Comparison of ENCODE assay signal across 8 cellular contexts in genomic region chr11:10735532-10736465, GRCh38. TPM values are rescaled to one million over a fixed set of nuclear protein-coding genes. Genes with fewer than 3 reads are reported as not detected.
DNase-seq lines count a peak whose midpoint lies in the region; ATAC-seq and TF ChIP-seq lines count a peak whose summit lies in the region.

No MANE protein-coding gene starts in this region.

- no peaks in the 10 kb centered on the region for H3K27me3 ChIP-seq in CD4-positive, CD25-positive, alpha-beta regulatory T cell (ENCODE audit: control insufficient read depth, insufficient read depth, low read length)
- H3K27me3 ChIP-seq in dorsolateral prefrontal cortex: no peaks in the 10 kb centered on the region
- no peaks in the 10 kb centered on the region for H3K27me3 ChIP-seq in right lobe of liver

- peak; percentile 98 for ATAC-seq in CD4-positive, CD25-positive, alpha-beta regulatory T cell (ENCODE audit: low read depth in 2 of 2)
- ATAC-seq in GM19455 (IDR thresholded peaks at IDR 0.05; ENCODE audit: unreplicated experiment): peak; percentile 98
- peak; percentile 99 for ATAC-seq in HG03571 (IDR thresholded peaks at IDR 0.05; ENCODE audit: unreplicated experiment)
- peak; percentile 99 to 100 (median 100) for ATAC-seq in right lobe of liver

- peaks cover 5% of the 10 kb centered on the region for H3K4me1 ChIP-seq in CD4-positive, CD25-positive, alpha-beta regulatory T cell (ENCODE audit: control insufficient read depth, insufficient read depth, low read length, poor library complexity, severe bottlenecking)
- no peaks in the 10 kb centered on the region for H3K4me1 ChIP-seq in right lobe of liver

- H3K9me3 Mint-ChIP-seq in CD4-positive, CD25-positive, alpha-beta regulatory T cell: no peaks in the 10 kb centered on the region

- H3K9me3 ChIP-seq in CD4-positive, CD25-positive, alpha-beta regulatory T cell (ENCODE audit: control insufficient read depth in 2 of 2, low read length in 2 of 2): no peaks in the 10 kb centered on the region
- H3K9me3 ChIP-seq in right lobe of liver: no peaks in the 10 kb centered on the region

- H3K4me3 ChIP-seq in CD4-positive, CD25-positive, alpha-beta regulatory T cell (ENCODE audit: low read depth, low read length): peak overlapping the region; percentile 48
- peak overlapping the region in 55 of 59 donors; percentile 2 to 60 (median 37) for H3K4me3 ChIP-seq in dorsolateral prefrontal cortex
- H3K4me3 ChIP-seq in right lobe of liver: peak overlapping the region in 1 of 3 donors; percentile 9

- intact Hi-C loops in dorsolateral prefrontal cortex (cut with DNase I): loop anchor here (2.0 to 10.0 kb wide), 5 partner anchors 81 to 978 kb away; partner anchors contain the start of gene RNF141 (in 1 of the 2)
- intact Hi-C loops in right lobe of liver (cut with DNase I): loop anchor here (5.0 to 10.0 kb wide), 2 partner anchors 328 to 331 kb away; no protein-coding TSS in a partner anchor

- peaks cover 20% of the 10 kb centered on the region for H3K27me3 Mint-ChIP-seq in CD4-positive, CD25-positive, alpha-beta regulatory T cell

- peak overlapping the region in 1 of 3 donors; percentile 71 for H3K27ac Mint-ChIP-seq in CD4-positive, CD25-positive, alpha-beta regulatory T cell

- peaks cover 0 to 11% (median 6%) of the 10 kb centered on the region in 4 donors for H3K4me1 Mint-ChIP-seq in CD4-positive, CD25-positive, alpha-beta regulatory T cell

- no peak overlapping the region for H3K27ac ChIP-seq in CD4-positive, CD25-positive, alpha-beta regulatory T cell (ENCODE audit: insufficient read depth, low read length, poor library complexity, severe bottlenecking)
- peak overlapping the region in 49 of 59 donors; percentile 24 to 82 (median 69) for H3K27ac ChIP-seq in dorsolateral prefrontal cortex
- H3K27ac ChIP-seq in right lobe of liver: no peak overlapping the region

- peak; percentile 73 to 81 (median 76) for DNase-seq in CD4-positive, CD25-positive, alpha-beta regulatory T cell
- peak; percentile 91 for DNase-seq in NCI-H748 (lab: John Stamatoyannopoulos, UW; ENCODE audit: unreplicated experiment)
- peak; percentile 94 to 95 for DNase-seq in activated CD4-positive, alpha-beta T cell treated with anti-CD3 and anti-CD28 coated beads, Interleukin-2, amount 50 U/mL, for 48 hours
- DNase-seq in dorsolateral prefrontal cortex: peak; percentile 83 to 93 (median 90)
- peak; percentile 91 to 96 (median 94) for DNase-seq in right lobe of liver
- peak; percentile 88 for DNase-seq in stimulated activated CD4-positive, alpha-beta T cell treated with anti-CD3 and anti-CD28 coated beads, Interleukin-4, amount 100 ng/mL, for 1 hour

- TF ChIP-seq POLR2A in right lobe of liver (IDR thresholded peaks at IDR 0.05): no peak

- H3K36me3 Mint-ChIP-seq in CD4-positive, CD25-positive, alpha-beta regulatory T cell: peaks cover 3% of the 10 kb centered on the region

- TF ChIP-seq CTCF in dorsolateral prefrontal cortex (IDR thresholded peaks at IDR 0.05 in 54 of 56, conservative IDR thresholded peaks at IDR 0.05 in 2 of 56; ENCODE audit: low read depth in 1 of 56, partially characterized antibody in 56 of 56) (peak; percentile 92 to 100 (median 99)), right lobe of liver (IDR thresholded peaks at IDR 0.05) (peak; percentile 97 to 99 (median 98))

- H3K4me3 Mint-ChIP-seq in CD4-positive, CD25-positive, alpha-beta regulatory T cell: peak overlapping the region in 3 of 4 donors; percentile 68 to 77 (median 73)

- WGBS in right lobe of liver (ENCODE audit: insufficient coverage, low coverage, low lambda C conversion rate, missing lambda C conversion rate): 10% methylated on average over 20 of the region's 20 CpGs

- no peaks in the 10 kb centered on the region for H3K36me3 ChIP-seq in CD4-positive, CD25-positive, alpha-beta regulatory T cell (ENCODE audit: control insufficient read depth, insufficient read depth, low read length)
- no peaks in the 10 kb centered on the region for H3K36me3 ChIP-seq in right lobe of liver

RNA-seq across cellular contexts. Expression of gene CTR9, which starts 15.2 kb away (rescaled TPM):
- 27.9 TPM for total RNA-seq in CD4-positive, CD25-positive, alpha-beta regulatory T cell
- 10 to 100 TPM; 45.4 to 52.2 (median 47.4) TPM for polyA plus RNA-seq in CD4-positive, CD25-positive, alpha-beta regulatory T cell
- total RNA-seq in dorsolateral prefrontal cortex (10 to 100 TPM; 20.3 to 43.5 (median 27.9) TPM), right lobe of liver (10 to 100 TPM; 15.9 to 38.9 (median 20.0) TPM)

RNA-seq across cellular contexts. Expression of gene IRAG1, which starts 42.2 kb away (rescaled TPM):
- not detected for total RNA-seq in CD4-positive, CD25-positive, alpha-beta regulatory T cell
- polyA plus RNA-seq in CD4-positive, CD25-positive, alpha-beta regulatory T cell: not detected
- total RNA-seq in dorsolateral prefrontal cortex (100 to 1,000 TPM in 18 of 120 experiments, 10 to 100 TPM in 102; 39.1 to 210 (median 73.5) TPM), right lobe of liver (1 to 10 TPM; 1.2 to 2.3 (median 1.4) TPM)

Comparison
In these comparisons a context has a peak if more than half of its experiments do, and no peak if none do; other contexts are left out.
1. H3K27ac ChIP-seq: peak in dorsolateral prefrontal cortex (49 of 59); none in CD4-positive, CD25-positive, alpha-beta regulatory T cell (single experiment) and right lobe of liver (0 of 3).
2. RNA of gene IRAG1, which starts 42.2 kb away (total RNA-seq): 39.1 to 210 TPM in dorsolateral prefrontal cortex; 1.2 to 2.3 TPM in right lobe of liver and not detected in CD4-positive, CD25-positive, alpha-beta regulatory T cell (single experiment); every median in the first group is over 10 times any median in the second.
3. Peak in every context shown above with its lines, with median percentiles within 50 percentile points of each other: ATAC-seq and DNase-seq.